In genomic region chr7:45869426-45869825, GRCh38 we compare ENCODE assay signal across 26 cellular contexts. TPM values are rescaled to one million over a fixed set of nuclear protein-coding genes. Genes with fewer than 3 reads are reported as not detected.
DNase-seq lines count a peak whose midpoint lies in the region; ATAC-seq, FAIRE-seq and TF ChIP-seq lines count a peak whose summit lies in the region.
"Had no signal": no experiment of that assay in that cellular context is flagged by ENCODE, and none has a peak within 500 bp of the region (broad histone marks: within the 10 kb centered on the region; RNA-seq: fewer than 3 reads in every experiment).

No MANE protein-coding gene starts in this region.

- FAIRE-seq in RCC 7860 (lab: Jason Lieb, UNC): no peak

- no peak for ATAC-seq in upper lobe of right lung
- ATAC-seq: heart left ventricle, lower lobe of right lung, T-helper 17 cell had no signal

- H3K36me3 ChIP-seq in MG63 (no peaks in the 10 kb centered on the region), fibroblast of lung (ENCODE audit: control insufficient read depth, insufficient read depth, low read length) (no peaks in the 10 kb centered on the region), upper lobe of right lung (no peaks in the 10 kb centered on the region)
- H3K36me3 ChIP-seq: heart left ventricle, lower lobe of right lung, ovary had no signal

- H3K27me3 ChIP-seq in MG63: no peaks in the 10 kb centered on the region
- no peaks in the 10 kb centered on the region for H3K27me3 ChIP-seq in fibroblast of lung (ENCODE audit: control insufficient read depth, insufficient read depth, low read length)
- H3K27me3 ChIP-seq in upper lobe of right lung: no peaks in the 10 kb centered on the region
- H3K27me3 ChIP-seq: ovary had no signal

- H3K79me2 ChIP-seq in fibroblast of lung (ENCODE audit: control insufficient read depth, insufficient read depth, low read length): no peaks in the 10 kb centered on the region

- no peak overlapping the region for H3K9ac ChIP-seq in fibroblast of lung (ENCODE audit: insufficient read depth, low read length)

- H2AFZ ChIP-seq in fibroblast of lung (ENCODE audit: low read length): no peak overlapping the region

- intact Hi-C loops in upper lobe of right lung (cut with DNase I): no loop called here

- H3K4me2 ChIP-seq in fibroblast of lung (ENCODE audit: extremely low read depth, insufficient read depth, low read length): no peak overlapping the region

- H3K9me3 ChIP-seq in MG63: no peaks in the 10 kb centered on the region
- H3K9me3 ChIP-seq in fibroblast of lung (ENCODE audit: control insufficient read depth, insufficient read depth, low read depth, low read length): no peaks in the 10 kb centered on the region
- H3K9me3 ChIP-seq in upper lobe of right lung: no peaks in the 10 kb centered on the region
- H3K9me3 ChIP-seq: ovary had no signal

- H4K20me1 ChIP-seq in fibroblast of lung (ENCODE audit: control insufficient read depth, extremely low read depth, insufficient read depth, low read length): no peaks in the 10 kb centered on the region

- H3K27ac ChIP-seq in fibroblast of lung (ENCODE audit: insufficient read depth, low read length) (no peak overlapping the region), upper lobe of right lung (no peak overlapping the region)
- H3K27ac ChIP-seq: heart left ventricle, lower lobe of right lung, ovary, SK-N-MC had no signal

- DNase-seq in EH (ENCODE audit: low read depth) (peak; percentile 73), MG63 (peak; percentile 64), fibroblast of lung (ENCODE audit: low read depth in 2 of 2) (peak; percentile 15 to 72), upper lobe of right lung (peak; percentile 10), NCI-H1048 (lab: John Stamatoyannopoulos, UW) (no peak), hippocampal formation (lab: John Stamatoyannopoulos, UW) (no peak), RCC 7860 (ENCODE audit: low spot score) (no peak)
- DNase-seq: activated CD4-positive, alpha-beta T cell treated with anti-CD3 and anti-CD28 coated beads for 4 hours; activated CD8-positive, alpha-beta memory T cell treated with anti-CD3 and anti-CD28 coated beads for 24 hours; activated effector memory CD4-positive, alpha-beta T cell treated with anti-CD3 and anti-CD28 coated beads, Interleukin-2, amount 50 U/mL, for 16 hours; activated naive CD8-positive, alpha-beta T cell treated with anti-CD3 and anti-CD28 coated beads, Interleukin-2, amount 10 ng/mL, durations not matched to agents 7 days and 5 days; CD4-positive, alpha-beta T cell; GOT3; heart left ventricle; kidney glomerular epithelial cell; lower lobe of right lung; NCI-H1105 treated with DMSO at 0.1 percent for 48 hours; NCI-H2029; NCI-H69; ovary; T-helper 17 cell had no signal

- H3K4me1 ChIP-seq in fibroblast of lung (ENCODE audit: control insufficient read depth, extremely low read depth, insufficient read depth, low read length) (peaks cover 1% of the 10 kb centered on the region), upper lobe of right lung (no peaks in the 10 kb centered on the region)
- H3K4me1 ChIP-seq: heart left ventricle, lower lobe of right lung had no signal

- H3K4me3 ChIP-seq in MG63: no peak overlapping the region
- H3K4me3 ChIP-seq in fibroblast of lung (replicated peaks in 1 of 4; ENCODE audit: control extremely low read depth in 1 of 4, insufficient read depth in 1 of 4, low read depth in 3 of 4, low read length in 4 of 4): no peak overlapping the region
- H3K4me3 ChIP-seq in upper lobe of right lung: no peak overlapping the region
- H3K4me3 ChIP-seq: heart left ventricle, lower lobe of right lung, ovary, SK-N-MC had no signal

- TF ChIP-seq CTCF in fibroblast of lung (conservative IDR thresholded peaks at IDR 0.05 in 1 of 2, IDR thresholded peaks at IDR 0.05 in 1 of 2; ENCODE audit: low read depth in 1 of 2, low read length in 2 of 2) (no peak), upper lobe of right lung (IDR thresholded peaks at IDR 0.05) (no peak)

RNA-seq across cellular contexts. Expression of gene CCDC201, which starts 3.5 kb away (rescaled TPM):
- not detected in 2 replicates for total RNA-seq in MG63 (2014; rRNA removed; shearing (Covaris generic); ENCODE audit: low replicate concordance)
- total RNA-seq in fibroblast of lung (not detected in 2 replicates), upper lobe of right lung (not detected)
- polyA plus RNA-seq in fibroblast of lung: not detected in 2 replicates
- not detected in 2 replicates for polyA plus RNA-seq in fibroblast of lung (2012)
- polyA minus RNA-seq in fibroblast of lung (ENCODE audit: low replicate concordance): not detected in 2 replicates
- total RNA-seq: activated naive CD8-positive, alpha-beta T cell treated with anti-CD3 and anti-CD28 coated beads, Interleukin-2, amount 10 ng/mL, durations not matched to agents 7 days and 5 days; CD4-positive, alpha-beta T cell; cerebellum; G401; heart left ventricle; lower lobe of right lung; mucosa of gallbladder; ovary; T-helper 17 cell; urinary bladder had no signal
- polyA plus RNA-seq: heart left ventricle, urinary bladder had no signal

RNA-seq across cellular contexts. Expression of gene IGFBP1, which starts 18.9 kb away (rescaled TPM):
- not detected in 2 replicates for total RNA-seq in MG63 (2014; rRNA removed; shearing (Covaris generic); ENCODE audit: low replicate concordance)
- not detected in 2 replicates for total RNA-seq in fibroblast of lung
- not detected in 2 replicates for polyA plus RNA-seq in fibroblast of lung
- polyA plus RNA-seq in fibroblast of lung (2012): not detected in 2 replicates
- 0.94 TPM in 1 of 2 replicates, not detected in the other for polyA minus RNA-seq in fibroblast of lung (ENCODE audit: low replicate concordance)
- total RNA-seq in upper lobe of right lung: not detected
- total RNA-seq: activated naive CD8-positive, alpha-beta T cell treated with anti-CD3 and anti-CD28 coated beads, Interleukin-2, amount 10 ng/mL, durations not matched to agents 7 days and 5 days; CD4-positive, alpha-beta T cell; G401; lower lobe of right lung; T-helper 17 cell; urinary bladder had no signal
- polyA plus RNA-seq: heart left ventricle had no signal

RNA-seq across cellular contexts. Expression of gene IGFBP3, which starts 51.6 kb away (rescaled TPM):
- 224 and 281 TPM in 2 replicates for total RNA-seq in MG63 (2014; rRNA removed; shearing (Covaris generic); ENCODE audit: low replicate concordance)
- total RNA-seq in fibroblast of lung: 8.9 and 158 TPM in 2 replicates
- polyA plus RNA-seq in fibroblast of lung: 80.7 and 227 TPM in 2 replicates
- polyA plus RNA-seq in fibroblast of lung (2012): 47.2 and 125 TPM in 2 replicates
- polyA minus RNA-seq in fibroblast of lung (ENCODE audit: low replicate concordance): 13.1 and 25.9 TPM in 2 replicates
- 87.0 TPM for total RNA-seq in upper lobe of right lung

Comparison
In these comparisons a context has a peak if more than half of its experiments do, and no peak if none do; other contexts are left out.
1. DNase-seq: peak in EH (single experiment), MG63 (single experiment), fibroblast of lung (2 of 2) and upper lobe of right lung (single experiment); none in NCI-H1048 (single experiment), hippocampal formation (0 of 2) and RCC 7860 (single experiment).